8 cellular contexts compared by ENCODE assay signal in genomic region chr7:106659963-106660861, GRCh38. TPM values are rescaled to one million over a fixed set of nuclear protein-coding genes. Genes with fewer than 3 reads are reported as not detected.
DNase-seq lines count a peak whose midpoint lies in the region; ATAC-seq and TF ChIP-seq lines count a peak whose summit lies in the region.

No MANE protein-coding gene starts in this region.

- 0 to 1% (median 0%) methylated on average over 28 to 101 of the region's 101 CpGs for WGBS in spleen, 5 donors

- H3K4me3 ChIP-seq in spleen: peak overlapping the region; percentile 63 to 90 (median 74)

- no peaks in the 10 kb centered on the region for H3K36me3 ChIP-seq in spleen

- peak; percentile 74 for ATAC-seq in HG02642 (IDR thresholded peaks at IDR 0.05; ENCODE audit: poor library complexity, unreplicated experiment)

- no peaks in the 10 kb centered on the region for H3K36me3 Mint-ChIP-seq in MCF 10A (ENCODE audit: insufficient read depth, unreplicated experiment)

- H3K9me3 Mint-ChIP-seq in MCF 10A (ENCODE audit: unreplicated experiment): no peaks in the 10 kb centered on the region

- peak overlapping the region; percentile 83 for H3K27ac Mint-ChIP-seq in MCF 10A (ENCODE audit: low read depth, unreplicated experiment)

- BruUV-seq in MCF 10A (replicated peaks; lab: Mats Ljungman, UMichigan): no TSS peak

- H3K9me3 ChIP-seq in spleen: no peaks in the 10 kb centered on the region

- H3K27ac ChIP-seq in spleen: peak overlapping the region; percentile 91 to 99 (median 98)

- POLR2A ChIA-PET in MCF 10A (lab: Yijun Ruan, JAX): interaction anchor here (0.6 to 2.3 kb wide), 10 partner anchors 20 to 443 kb away, joined by 3 to 8 read pairs (median 4); no protein-coding TSS in a partner anchor

- TF ChIP-seq CTCF in MCF 10A (IDR thresholded peaks at IDR 0.05; ENCODE audit: unreplicated experiment) (peak; percentile 98), spleen (IDR thresholded peaks at IDR 0.05 in 8 of 11, conservative IDR thresholded peaks at IDR 0.05 in 3 of 11) (peak; percentile 63 to 92 (median 82))

- DNase-seq in NCI-H187 (lab: John Stamatoyannopoulos, UW) (peak; percentile 54 to 58), NCI-H187 treated with DMSO at 0.1 percent for 48 hours (lab: John Stamatoyannopoulos, UW) (no peak), NCI-H1092 treated with DMSO at 0.1 percent for 48 hours (lab: John Stamatoyannopoulos, UW) (peak; percentile 63), UCSD-AML1 (lab: John Stamatoyannopoulos, UW; ENCODE audit: unreplicated experiment) (peak; percentile 82), MCF 10A (ENCODE audit: unreplicated experiment) (peak; percentile 81), iPS-NIHi11 (ENCODE audit: low spot score) (peak; percentile 90), spleen (peak; percentile 97)

- H3K27me3 Mint-ChIP-seq in MCF 10A (ENCODE audit: insufficient read depth, unreplicated experiment): no peaks in the 10 kb centered on the region

- H3K4me3 Mint-ChIP-seq in MCF 10A (ENCODE audit: unreplicated experiment): peak overlapping the region; percentile 80

- H3K4me1 ChIP-seq in spleen: peaks cover 17 to 42% (median 35%) of the 10 kb centered on the region in 6 donors

- peaks cover 14% of the 10 kb centered on the region for H3K4me1 Mint-ChIP-seq in MCF 10A (ENCODE audit: insufficient read depth, unreplicated experiment)

- intact Hi-C loops in MCF 10A (cut with micrococcal nuclease) (loop anchor here (1.0 to 5.0 kb wide), 6 partner anchors 58 to 487 kb away; no protein-coding TSS in a partner anchor), spleen (cut with DNase I; ENCODE audit: low total_unique reads) (loop anchor here (5.0 to 10.0 kb wide), 3 partner anchors 72 to 483 kb away; no protein-coding TSS in a partner anchor)

- no peak for TF ChIP-seq POLR2A in spleen (IDR thresholded peaks at IDR 0.05)

- no peaks in the 10 kb centered on the region for H3K27me3 ChIP-seq in spleen (replicated peaks in 1 of 7)

- CTCF ChIA-PET in MCF 10A (lab: Yijun Ruan, JAX): interaction anchor here (0.6 to 9.4 kb wide), 43 partner anchors 10 to 1230 kb away, joined by 3 to 133 read pairs (median 4); no protein-coding TSS in a partner anchor

RNA-seq across cellular contexts. Expression of gene CCDC71L, which starts 0.7 kb away (rescaled TPM):
- 11.4 and 13.0 TPM in 2 replicates for total RNA-seq in MCF 10A (2022)
- 10 to 100 TPM; 29.8 to 70.9 (median 40.4) TPM for total RNA-seq in spleen
- 10 to 100 TPM; 22.7 to 24.4 (median 24.3) TPM for polyA plus RNA-seq in spleen
